1 cellular context compared by ENCODE assay signal in the genomic region with DNA sequence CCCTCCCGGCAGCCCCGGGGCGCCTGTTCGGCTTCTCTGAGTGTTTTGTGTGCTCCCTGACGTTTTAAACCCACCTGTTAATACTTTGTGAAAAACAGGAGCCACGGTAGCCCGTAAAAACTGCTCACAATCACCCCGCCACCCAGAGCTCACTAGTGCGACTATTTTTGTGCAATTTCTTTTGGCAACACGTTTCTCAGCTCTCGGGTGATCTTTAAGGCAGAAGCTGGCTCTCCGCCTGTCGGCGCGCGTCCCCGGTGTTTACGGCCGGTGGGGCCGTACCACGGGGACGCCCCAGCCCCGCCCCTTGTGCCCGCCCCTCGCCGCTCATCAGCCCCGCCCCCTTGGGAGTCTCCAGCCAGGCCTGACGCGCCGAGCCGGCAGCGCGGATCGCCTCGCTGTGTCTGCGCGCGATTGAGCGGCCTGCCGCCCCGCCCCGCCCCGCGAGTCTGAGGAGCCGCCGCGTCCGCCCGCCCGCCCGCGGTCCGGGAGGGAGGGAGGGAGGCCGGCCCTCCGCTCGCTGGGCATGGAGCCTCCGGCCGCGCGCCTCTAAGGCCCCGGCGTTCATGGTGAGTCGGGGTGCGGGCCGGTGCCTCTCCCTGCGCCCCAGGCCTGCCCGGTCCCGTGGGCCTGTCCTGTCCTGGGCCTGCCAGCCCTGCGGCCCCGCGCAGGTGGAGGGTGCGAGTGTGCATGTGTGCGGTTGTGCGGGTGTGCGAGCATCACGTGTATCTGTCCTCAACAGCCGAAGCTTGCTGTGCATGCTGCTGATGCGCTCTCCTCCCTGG.
TF ChIP-seq lines count a peak whose summit lies in the region.

No MANE protein-coding gene starts in this region.

TF ChIP-seq in GM12878, 131 proteins besides CTCF, POLR2A, EP300 and RAD21 (continued from another document and continues in another):
- TF ChIP-seq RELB (IDR thresholded peaks at IDR 0.05; ENCODE audit: low read depth): peak; percentile 61; the same call in 1 of the 2 replicates
- peak; percentile 71 for TF ChIP-seq SP1 (IDR thresholded peaks at IDR 0.05; ENCODE audit: low read depth, low read length)
- TF ChIP-seq JUNB (IDR thresholded peaks at IDR 0.05): no peak
- TF ChIP-seq BRCA1 (IDR thresholded peaks at IDR 0.05; ENCODE audit: low read depth, low read length): no peak
- no peak for TF ChIP-seq BMI1 (IDR thresholded peaks at IDR 0.05; ENCODE audit: borderline replicate concordance)
- TF ChIP-seq, protein P1, sequence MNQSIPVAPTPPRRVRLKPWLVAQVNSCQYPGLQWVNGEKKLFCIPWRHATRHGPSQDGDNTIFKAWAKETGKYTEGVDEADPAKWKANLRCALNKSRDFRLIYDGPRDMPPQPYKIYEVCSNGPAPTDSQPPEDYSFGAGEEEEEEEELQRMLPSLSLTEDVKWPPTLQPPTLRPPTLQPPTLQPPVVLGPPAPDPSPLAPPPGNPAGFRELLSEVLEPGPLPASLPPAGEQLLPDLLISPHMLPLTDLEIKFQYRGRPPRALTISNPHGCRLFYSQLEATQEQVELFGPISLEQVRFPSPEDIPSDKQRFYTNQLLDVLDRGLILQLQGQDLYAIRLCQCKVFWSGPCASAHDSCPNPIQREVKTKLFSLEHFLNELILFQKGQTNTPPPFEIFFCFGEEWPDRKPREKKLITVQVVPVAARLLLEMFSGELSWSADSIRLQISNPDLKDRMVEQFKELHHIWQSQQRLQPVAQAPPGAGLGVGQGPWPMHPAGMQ (IDR thresholded peaks at IDR 0.05; ENCODE audit: borderline replicate concordance): no peak
- TF ChIP-seq ZNF207 (IDR thresholded peaks at IDR 0.05; ENCODE audit: borderline replicate concordance): no peak
- 0 out of 2 replicates have a peak, but pooled peaks have one; percentile 35 for TF ChIP-seq BACH1 (IDR thresholded peaks at IDR 0.05; ENCODE audit: borderline replicate concordance)
- no peak; the same call in 1 of the 2 replicates for TF ChIP-seq SMC3 (IDR thresholded peaks at IDR 0.05; ENCODE audit: borderline replicate concordance, low read length)
- peak; percentile 46 for TF ChIP-seq DPF2 (IDR thresholded peaks at IDR 0.05)
- no peak for TF ChIP-seq ZSCAN29 (IDR thresholded peaks at IDR 0.05)
- TF ChIP-seq CREM (IDR thresholded peaks at IDR 0.05; ENCODE audit: low read depth): peak; percentile 14; the same call in 1 of the 2 replicates
- no peak for TF ChIP-seq ZBED1 (IDR thresholded peaks at IDR 0.05; ENCODE audit: borderline replicate concordance)
- TF ChIP-seq GABPA (IDR thresholded peaks at IDR 0.05; ENCODE audit: low read depth): no peak
- peak; percentile 41 for TF ChIP-seq E4F1 (IDR thresholded peaks at IDR 0.05; ENCODE audit: borderline replicate concordance, partially characterized antibody)
- no peak for TF ChIP-seq KLF5 (IDR thresholded peaks at IDR 0.05; ENCODE audit: partially characterized antibody)
- TF ChIP-seq MEF2A (IDR thresholded peaks at IDR 0.05; ENCODE audit: insufficient read depth, low read depth, low read length): no peak
- peak; percentile 77 for TF ChIP-seq POLR2AphosphoS5 (IDR thresholded peaks at IDR 0.05; ENCODE audit: low read length)
- TF ChIP-seq PML (IDR thresholded peaks at IDR 0.05; ENCODE audit: low read length): no peak
- TF ChIP-seq TAF1 (IDR thresholded peaks at IDR 0.05; ENCODE audit: borderline replicate concordance, low read depth, low read length): peak; percentile 61; the same call in 1 of the 2 replicates
- no peak for TF ChIP-seq CEBPB (IDR thresholded peaks at IDR 0.05; ENCODE audit: borderline replicate concordance in 1 of 2, low read depth in 2 of 2, low read length in 2 of 2)
- peak; percentile 51; the same call in 1 of the 2 replicates for TF ChIP-seq NBN (IDR thresholded peaks at IDR 0.05)
- no peak for TF ChIP-seq PRDM15 (CRISPR knock-in tag; IDR thresholded peaks at IDR 0.05)
- TF ChIP-seq CUX1 (IDR thresholded peaks at IDR 0.05; ENCODE audit: insufficient replicate concordance, low read depth, low read length): peak; percentile 76
- TF ChIP-seq ZNF217 (IDR thresholded peaks at IDR 0.05): 0 out of 2 replicates have a peak, but pooled peaks have one; percentile 37
- TF ChIP-seq NFYA (IDR thresholded peaks at IDR 0.05; ENCODE audit: borderline replicate concordance, low read depth, low read length): no peak
- no peak for TF ChIP-seq RBBP5 (conservative IDR thresholded peaks at IDR 0.05)
- TF ChIP-seq RUNX3 (IDR thresholded peaks at IDR 0.05; ENCODE audit: low read length): peak; percentile 21; the same call in 1 of the 2 replicates
- peak; percentile 32 for TF ChIP-seq SKIL (IDR thresholded peaks at IDR 0.05; ENCODE audit: low read depth, poor library complexity, severe bottlenecking)
- TF ChIP-seq ZBTB11 (CRISPR knock-in tag; IDR thresholded peaks at IDR 0.05): no peak
- TF ChIP-seq TCF3 (IDR thresholded peaks at IDR 0.05; ENCODE audit: borderline replicate concordance, insufficient read depth, low read depth, low read length): no peak
- no peak for TF ChIP-seq PAX5 (IDR thresholded peaks at IDR 0.05; ENCODE audit: borderline replicate concordance, low read depth, low read length)
- TF ChIP-seq RB1 (IDR thresholded peaks at IDR 0.05; ENCODE audit: borderline replicate concordance): peak; percentile 43; the same call in 1 of the 2 replicates
- TF ChIP-seq SMARCA5 (IDR thresholded peaks at IDR 0.05): peak; percentile 61; the same call in 1 of the 2 replicates
